19 cellular contexts compared by ENCODE assay signal in genomic region chr7:127976722-127977121, GRCh38. TPM values are rescaled to one million over a fixed set of nuclear protein-coding genes. Genes with fewer than 3 reads are reported as not detected.
DNase-seq lines count a peak whose midpoint lies in the region; ATAC-seq and TF ChIP-seq lines count a peak whose summit lies in the region.
"Had no signal": no experiment of that assay in that cellular context is flagged by ENCODE, and none has a peak within 500 bp of the region (broad histone marks: within the 10 kb centered on the region; RNA-seq: fewer than 3 reads in every experiment).

No MANE protein-coding gene starts in this region.

- H3K36me3 ChIP-seq in esophagus muscularis mucosa = no peaks in the 10 kb centered on the region
- H3K36me3 ChIP-seq: BE2C had no signal

- TF ChIP-seq CTCF in endothelial cell (IDR thresholded peaks at IDR 0.05; ENCODE audit: unreplicated experiment) (no peak), neural crest cell (conservative IDR thresholded peaks at IDR 0.05) (no peak), esophagus muscularis mucosa (IDR thresholded peaks at IDR 0.05) (no peak)

- peaks cover 20% of the 10 kb centered on the region for H3K4me1 Mint-ChIP-seq in activated naive CD8-positive, alpha-beta T cell (ENCODE audit: low read depth)
- H3K4me1 Mint-ChIP-seq in activated naive CD8-positive, alpha-beta T cell treated with anti-CD3 and anti-CD28 coated beads, Interleukin-2, amount 50 U/mL, for 24 hours = peaks cover 17% of the 10 kb centered on the region
- H3K4me1 Mint-ChIP-seq in endothelial cell (ENCODE audit: unreplicated experiment) (peaks cover 64% of the 10 kb centered on the region), neural crest cell (peaks cover 64% of the 10 kb centered on the region)

- no peak for DNase-seq in activated naive CD8-positive, alpha-beta T cell treated with anti-CD3 and anti-CD28 coated beads, Interleukin-2, amount 50 U/mL, for 24 hours
- DNase-seq in endothelial cell (ENCODE audit: low spot score) = peak; percentile 32
- DNase-seq in neural crest cell (ENCODE audit: low read depth, low spot score) = peak; percentile 46
- no peak for DNase-seq in hippocampal formation (lab: John Stamatoyannopoulos, UW)
- no peak for DNase-seq in NCI-H1436 (lab: John Stamatoyannopoulos, UW)
- no peak for DNase-seq in esophagus muscularis mucosa (ENCODE audit: extremely low spot score)
- DNase-seq in NCI-H510A treated with DMSO at 0.1 percent for 48 hours (lab: John Stamatoyannopoulos, UW) = no peak
- DNase-seq: CD4-positive, alpha-beta T cell; DMS79 treated with DMSO at 0.1 percent for 48 hours; HCEC 1CT; NCI-H1436 treated with DMSO at 0.1 percent for 48 hours; SK-N-SH had no signal

- no peak overlapping the region for H3K4me3 ChIP-seq in esophagus muscularis mucosa
- H3K4me3 ChIP-seq: Peyer's patch had no signal

- peaks cover 45% of the 10 kb centered on the region for H3K36me3 Mint-ChIP-seq in activated naive CD8-positive, alpha-beta T cell
- peaks cover 75% of the 10 kb centered on the region for H3K36me3 Mint-ChIP-seq in activated naive CD8-positive, alpha-beta T cell treated with anti-CD3 and anti-CD28 coated beads, Interleukin-2, amount 50 U/mL, for 24 hours (ENCODE audit: low read depth)
- peaks cover 49% of the 10 kb centered on the region for H3K36me3 Mint-ChIP-seq in endothelial cell (ENCODE audit: low read depth, unreplicated experiment)
- peaks cover 24% of the 10 kb centered on the region for H3K36me3 Mint-ChIP-seq in neural crest cell (ENCODE audit: low read depth)

- peak overlapping the region; percentile 16 for H3K27ac Mint-ChIP-seq in activated naive CD8-positive, alpha-beta T cell
- H3K27ac Mint-ChIP-seq in activated naive CD8-positive, alpha-beta T cell treated with anti-CD3 and anti-CD28 coated beads, Interleukin-2, amount 50 U/mL, for 24 hours = no peak overlapping the region
- H3K27ac Mint-ChIP-seq in endothelial cell (ENCODE audit: unreplicated experiment) = peak overlapping the region; percentile 83
- peak overlapping the region; percentile 95 for H3K27ac Mint-ChIP-seq in neural crest cell (ENCODE audit: unreplicated experiment)
- H3K27ac Mint-ChIP-seq: CD4-positive, alpha-beta T cell had no signal

- WGBS in esophagus muscularis mucosa = 97% methylated on average over 7 of the region's 7 CpGs

- H3K9me3 ChIP-seq in esophagus muscularis mucosa = no peaks in the 10 kb centered on the region
- H3K9me3 ChIP-seq: BE2C, SK-N-SH had no signal

- intact Hi-C loops in esophagus muscularis mucosa (cut with DNase I) = no loop called here

- no peak for TF ChIP-seq POLR2A in esophagus muscularis mucosa (IDR thresholded peaks at IDR 0.05; ENCODE audit: low read depth)

- no peak for TF ChIP-seq EP300 in esophagus muscularis mucosa (IDR thresholded peaks at IDR 0.05)

- peaks cover 0 to 15% (median 8%) of the 10 kb centered on the region in 4 donors for H3K4me1 ChIP-seq in esophagus muscularis mucosa
- H3K4me1 ChIP-seq: BE2C, Peyer's patch had no signal

- H3K9me3 Mint-ChIP-seq in activated naive CD8-positive, alpha-beta T cell (ENCODE audit: low read depth) = peaks cover 22% of the 10 kb centered on the region
- peaks cover 25% of the 10 kb centered on the region for H3K9me3 Mint-ChIP-seq in activated naive CD8-positive, alpha-beta T cell treated with anti-CD3 and anti-CD28 coated beads, Interleukin-2, amount 50 U/mL, for 24 hours
- H3K9me3 Mint-ChIP-seq in endothelial cell (ENCODE audit: unreplicated experiment) = peaks cover 9% of the 10 kb centered on the region
- H3K9me3 Mint-ChIP-seq in neural crest cell = peaks cover 8% of the 10 kb centered on the region

- no peak overlapping the region for H3K4me3 Mint-ChIP-seq in activated naive CD8-positive, alpha-beta T cell
- H3K4me3 Mint-ChIP-seq in activated naive CD8-positive, alpha-beta T cell treated with anti-CD3 and anti-CD28 coated beads, Interleukin-2, amount 50 U/mL, for 24 hours = no peak overlapping the region
- H3K4me3 Mint-ChIP-seq in endothelial cell (ENCODE audit: unreplicated experiment) (peak overlapping the region; percentile 69), neural crest cell (peak overlapping the region; percentile 69)
- H3K4me3 Mint-ChIP-seq: CD4-positive, alpha-beta T cell had no signal

- no peaks in the 10 kb centered on the region for H3K27me3 ChIP-seq in esophagus muscularis mucosa
- H3K27me3 ChIP-seq: BE2C, Peyer's patch had no signal

- no peak overlapping the region for H3K27ac ChIP-seq in esophagus muscularis mucosa (replicated peaks in 1 of 4)
- H3K27ac ChIP-seq: 22Rv1, Peyer's patch had no signal

- no peaks in the 10 kb centered on the region for H3K27me3 Mint-ChIP-seq in activated naive CD8-positive, alpha-beta T cell
- no peaks in the 10 kb centered on the region for H3K27me3 Mint-ChIP-seq in activated naive CD8-positive, alpha-beta T cell treated with anti-CD3 and anti-CD28 coated beads, Interleukin-2, amount 50 U/mL, for 24 hours
- peaks cover 31% of the 10 kb centered on the region for H3K27me3 Mint-ChIP-seq in endothelial cell (ENCODE audit: unreplicated experiment)
- no peaks in the 10 kb centered on the region for H3K27me3 Mint-ChIP-seq in neural crest cell (ENCODE audit: low read depth)
- H3K27me3 Mint-ChIP-seq: CD4-positive, alpha-beta T cell had no signal

- ATAC-seq in activated naive CD8-positive, alpha-beta T cell treated with anti-CD3 and anti-CD28 coated beads, Interleukin-2, amount 50 U/mL, for 24 hours = no peak
- ATAC-seq: Right ventricle myocardium inferior had no signal

RNA-seq across cellular contexts. Expression of gene LRRC4, which starts 54.5 kb away (rescaled TPM):
- 297 TPM for total RNA-seq in endothelial cell (ENCODE audit: unreplicated experiment)
- total RNA-seq in neural crest cell = 67.5 and 67.6 TPM in 2 replicates
- 1 to 10 TPM in 1 of 4 donors, under 1 TPM in 3; under 0.01 to 1.3 (median 0.79) TPM for total RNA-seq in esophagus muscularis mucosa
- total RNA-seq: HT1080, NCI-H460 had no signal

Comparison
In these comparisons a context has a peak if more than half of its experiments do, and no peak if none do; other contexts are left out.
1. H3K4me3 Mint-ChIP-seq: peak in endothelial cell (single experiment) and neural crest cell (single experiment); none in activated naive CD8-positive, alpha-beta T cell (single experiment) and activated naive CD8-positive, alpha-beta T cell treated with anti-CD3 and anti-CD28 coated beads, Interleukin-2, amount 50 U/mL, for 24 hours (single experiment).
2. DNase-seq: peak in endothelial cell (single experiment) and neural crest cell (single experiment); none in activated naive CD8-positive, alpha-beta T cell treated with anti-CD3 and anti-CD28 coated beads, Interleukin-2, amount 50 U/mL, for 24 hours (single experiment), hippocampal formation (0 of 2), NCI-H1436 (single experiment), esophagus muscularis mucosa (single experiment) and NCI-H510A treated with DMSO at 0.1 percent for 48 hours (single experiment).
3. RNA of gene LRRC4, which starts 54.5 kb away (total RNA-seq): 297 TPM in endothelial cell (single experiment) and 67.5 to 67.6 TPM in neural crest cell; under 0.01 to 1.3 TPM in esophagus muscularis mucosa; every median in the first group is over 10 times any median in the second.